11 cellular contexts compared by ENCODE assay signal in genomic region chr5:67038817-67039603, GRCh38.
A peak's percentile ranks its signal among the peaks of the same experiment; 100 is the strongest.
DNase-seq lines count a peak whose midpoint lies in the region; ATAC-seq and TF ChIP-seq lines count a peak whose summit lies in the region.
"Had no signal": no experiment of that assay in that cellular context is flagged by ENCODE, and none has a peak within 500 bp of the region (broad histone marks: within the 10 kb centered on the region; RNA-seq: fewer than 3 reads in every experiment).

No MANE protein-coding gene starts in this region.

- H3K9ac ChIP-seq in SK-N-SH = no peak overlapping the region

- H3K27me3 ChIP-seq in SK-N-SH (ENCODE audit: insufficient read depth) (no peaks in the 10 kb centered on the region), osteoblast (ENCODE audit: insufficient read depth, low read length) (no peaks in the 10 kb centered on the region)

- POLR2A ChIA-PET in SK-N-SH (lab: Yijun Ruan, JAX) = no interaction called here

- CTCF ChIA-PET in SK-N-SH (lab: Yijun Ruan, JAX) = no interaction called here

- no peak for TF ChIP-seq RAD21 in SK-N-SH (IDR thresholded peaks at IDR 0.05; ENCODE audit: low read length)

- TF ChIP-seq CTCF in SK-N-SH (IDR thresholded peaks at IDR 0.05) (no peak), fibroblast of the aortic adventitia (IDR thresholded peaks at IDR 0.05; ENCODE audit: insufficient read depth, low read length) (no peak), osteoblast (IDR thresholded peaks at IDR 0.05; ENCODE audit: extremely low read depth, low read depth, low read length) (no peak)

- no peak for TF ChIP-seq EP300 in SK-N-SH (IDR thresholded peaks at IDR 0.05; ENCODE audit: borderline replicate concordance in 1 of 2, low read depth in 1 of 2, low read length in 1 of 2)

- H3F3A ChIP-seq in SK-N-SH (replicated peaks; ENCODE audit: insufficient read depth) = no peaks in the 10 kb centered on the region

- ATAC-seq in HG03280 (IDR thresholded peaks at IDR 0.05; ENCODE audit: unreplicated experiment) = no peak

- 65% methylated on average over 4 of the region's 4 CpGs for WGBS in SK-N-SH (ENCODE audit: low lambda C conversion rate)

- H3K4me3 ChIP-seq in SK-N-SH (ENCODE audit: low read depth in 2 of 2, low read length in 1 of 2) (no peak overlapping the region), fibroblast of the aortic adventitia (ENCODE audit: low read depth, low read length) (no peak overlapping the region), osteoblast (ENCODE audit: insufficient read depth, low read length) (peak overlapping the region; percentile 40)

- H3K4me2 ChIP-seq in SK-N-SH = peak overlapping the region; percentile 2; the same call in 1 of the 2 replicates
- H3K4me2 ChIP-seq in osteoblast (ENCODE audit: insufficient read depth, low read length) = peak overlapping the region; percentile 66

- DNase-seq in ELR (ENCODE audit: low read depth) (peak; percentile 80), SK-N-SH (no peak), fibroblast of the aortic adventitia (ENCODE audit: low read depth) (peak; percentile 71), osteoblast (ENCODE audit: insufficient read length, low spot score, missing footprints) (peak; percentile 82), T-helper 9 cell (no peak), NCI-H2029 (lab: John Stamatoyannopoulos, UW) (no peak), GOT3 (lab: John Stamatoyannopoulos, UW) (no peak)
- DNase-seq: activated B cell treated with CpG ODN at 0.5 μM for 24 hours, COR-L47, SHP77 treated with DMSO at 0.1 percent for 48 hours had no signal

- H3K36me3 ChIP-seq in SK-N-SH (replicated peaks in 1 of 2; ENCODE audit: control insufficient read depth in 1 of 2, insufficient read depth in 2 of 2, low read length in 1 of 2) = no peaks in the 10 kb centered on the region
- no peaks in the 10 kb centered on the region for H3K36me3 ChIP-seq in osteoblast (ENCODE audit: insufficient read depth, low read length)

- peak overlapping the region; percentile 28 to 51; a peak in 3 of 4 replicates for H3K27ac ChIP-seq in SK-N-SH (ENCODE audit: low read depth in 2 of 2, low read length in 1 of 2)
- peak overlapping the region; percentile 64 for H3K27ac ChIP-seq in osteoblast (ENCODE audit: low read depth, low read length)

- H2AFZ ChIP-seq in SK-N-SH (ENCODE audit: low read depth) (no peak overlapping the region), osteoblast (ENCODE audit: low read length) (no peak overlapping the region)

- no peaks in the 10 kb centered on the region for H4K20me1 ChIP-seq in SK-N-SH (ENCODE audit: insufficient read depth)
- no peaks in the 10 kb centered on the region for H4K20me1 ChIP-seq in osteoblast (ENCODE audit: insufficient read depth, low read length)

- H3K79me2 ChIP-seq in SK-N-SH (ENCODE audit: insufficient read depth) = 0 out of 2 replicates have a peak, but pooled peaks cover 5% of the 10 kb centered on the region
- H3K79me2 ChIP-seq in osteoblast (ENCODE audit: insufficient read depth, low read length) = peaks cover 20% of the 10 kb centered on the region

- no peaks in the 10 kb centered on the region for H3K9me2 ChIP-seq in SK-N-SH

- H3K9me3 ChIP-seq in SK-N-SH (no peaks in the 10 kb centered on the region), osteoblast (ENCODE audit: low read depth, low read length) (no peaks in the 10 kb centered on the region)

- H3K4me1 ChIP-seq in SK-N-SH (ENCODE audit: control insufficient read depth in 1 of 2, insufficient read depth in 2 of 2, low read depth in 1 of 2, low read length in 1 of 2) (peaks cover 4 to 5% of the 10 kb centered on the region in 2 experiments; a peak in 2 of 4 replicates), osteoblast (ENCODE audit: insufficient read depth, low read length) (peaks cover 20% of the 10 kb centered on the region)

TF ChIP-seq in SK-N-SH, 30 proteins besides CTCF, POLR2A, EP300 and RAD21 (continues in another document):
- TF ChIP-seq MAX (IDR thresholded peaks at IDR 0.05; ENCODE audit: low read depth) = no peak
- TF ChIP-seq TAF1 (IDR thresholded peaks at IDR 0.05; ENCODE audit: borderline replicate concordance, low read depth, low read length) = no peak
- TF ChIP-seq MEF2A (IDR thresholded peaks at IDR 0.05; ENCODE audit: borderline replicate concordance, low read depth) = no peak
- TF ChIP-seq RFX5 (IDR thresholded peaks at IDR 0.05; ENCODE audit: low read length) = no peak
- no peak for TF ChIP-seq FOXJ3 (CRISPR knock-in tag; IDR thresholded peaks at IDR 0.05)
- TF ChIP-seq SIN3A (IDR thresholded peaks at IDR 0.05; ENCODE audit: borderline replicate concordance, low read depth, low read length) = no peak; the same call in 1 of the 2 replicates
- TF ChIP-seq, protein P1, sequence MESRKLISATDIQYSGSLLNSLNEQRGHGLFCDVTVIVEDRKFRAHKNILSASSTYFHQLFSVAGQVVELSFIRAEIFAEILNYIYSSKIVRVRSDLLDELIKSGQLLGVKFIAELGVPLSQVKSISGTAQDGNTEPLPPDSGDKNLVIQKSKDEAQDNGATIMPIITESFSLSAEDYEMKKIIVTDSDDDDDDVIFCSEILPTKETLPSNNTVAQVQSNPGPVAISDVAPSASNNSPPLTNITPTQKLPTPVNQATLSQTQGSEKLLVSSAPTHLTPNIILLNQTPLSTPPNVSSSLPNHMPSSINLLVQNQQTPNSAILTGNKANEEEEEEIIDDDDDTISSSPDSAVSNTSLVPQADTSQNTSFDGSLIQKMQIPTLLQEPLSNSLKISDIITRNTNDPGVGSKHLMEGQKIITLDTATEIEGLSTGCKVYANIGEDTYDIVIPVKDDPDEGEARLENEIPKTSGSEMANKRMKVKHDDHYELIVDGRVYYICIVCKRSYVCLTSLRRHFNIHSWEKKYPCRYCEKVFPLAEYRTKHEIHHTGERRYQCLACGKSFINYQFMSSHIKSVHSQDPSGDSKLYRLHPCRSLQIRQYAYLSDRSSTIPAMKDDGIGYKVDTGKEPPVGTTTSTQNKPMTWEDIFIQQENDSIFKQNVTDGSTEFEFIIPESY (IDR thresholded peaks at IDR 0.05; ENCODE audit: borderline replicate concordance, low read depth) = no peak
- no peak for TF ChIP-seq USF2 (IDR thresholded peaks at IDR 0.05; ENCODE audit: borderline replicate concordance, low read depth, low read length)
- TF ChIP-seq REST (IDR thresholded peaks at IDR 0.05; ENCODE audit: low read depth, low read length) = no peak
- TF ChIP-seq YY1 (IDR thresholded peaks at IDR 0.05; ENCODE audit: low read depth) = no peak
- TF ChIP-seq, protein P2, sequence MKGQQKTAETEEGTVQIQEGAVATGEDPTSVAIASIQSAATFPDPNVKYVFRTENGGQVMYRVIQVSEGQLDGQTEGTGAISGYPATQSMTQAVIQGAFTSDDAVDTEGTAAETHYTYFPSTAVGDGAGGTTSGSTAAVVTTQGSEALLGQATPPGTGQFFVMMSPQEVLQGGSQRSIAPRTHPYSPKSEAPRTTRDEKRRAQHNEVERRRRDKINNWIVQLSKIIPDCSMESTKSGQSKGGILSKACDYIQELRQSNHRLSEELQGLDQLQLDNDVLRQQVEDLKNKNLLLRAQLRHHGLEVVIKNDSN (IDR thresholded peaks at IDR 0.05; ENCODE audit: borderline replicate concordance, low read depth) = no peak
- TF ChIP-seq RXRA (IDR thresholded peaks at IDR 0.05; ENCODE audit: borderline replicate concordance, low read depth) = no peak
- no peak for TF ChIP-seq GABPA (IDR thresholded peaks at IDR 0.05; ENCODE audit: low read depth)
- TF ChIP-seq RCOR1 (IDR thresholded peaks at IDR 0.05; ENCODE audit: low read length) = no peak
- TF ChIP-seq, protein P3, sequence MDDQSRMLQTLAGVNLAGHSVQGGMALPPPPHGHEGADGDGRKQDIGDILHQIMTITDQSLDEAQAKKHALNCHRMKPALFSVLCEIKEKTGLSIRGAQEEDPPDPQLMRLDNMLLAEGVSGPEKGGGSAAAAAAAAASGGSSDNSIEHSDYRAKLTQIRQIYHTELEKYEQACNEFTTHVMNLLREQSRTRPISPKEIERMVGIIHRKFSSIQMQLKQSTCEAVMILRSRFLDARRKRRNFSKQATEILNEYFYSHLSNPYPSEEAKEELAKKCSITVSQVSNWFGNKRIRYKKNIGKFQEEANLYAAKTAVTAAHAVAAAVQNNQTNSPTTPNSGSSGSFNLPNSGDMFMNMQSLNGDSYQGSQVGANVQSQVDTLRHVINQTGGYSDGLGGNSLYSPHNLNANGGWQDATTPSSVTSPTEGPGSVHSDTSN (IDR thresholded peaks at IDR 0.05) = no peak

Comparison
In these comparisons a context has a peak if more than half of its experiments do, and no peak if none do; other contexts are left out.
1. DNase-seq: peak in ELR (single experiment), fibroblast of the aortic adventitia (single experiment) and osteoblast (single experiment); none in SK-N-SH (single experiment), T-helper 9 cell (single experiment), NCI-H2029 (single experiment) and GOT3 (single experiment).